Comparison of ENCODE assay signal across 14 cellular contexts in genomic region chr13:106683179-106683578, GRCh38.
DNase-seq lines count a peak whose midpoint lies in the region; ATAC-seq and TF ChIP-seq lines count a peak whose summit lies in the region.
"Had no signal": no experiment of that assay in that cellular context is flagged by ENCODE, and none has a peak within 500 bp of the region (broad histone marks: within the 10 kb centered on the region; RNA-seq: fewer than 3 reads in every experiment).

No MANE protein-coding gene starts in this region.

- no peaks in the 10 kb centered on the region for H3K36me3 ChIP-seq in upper lobe of left lung

- no peaks in the 10 kb centered on the region for H3K9me3 ChIP-seq in upper lobe of left lung

- H3K4me3 Mint-ChIP-seq in HFFc6, result peak overlapping the region; percentile 72; the same call in 1 of the 2 replicates
- H3K4me3 Mint-ChIP-seq in chondrocyte (ENCODE audit: unreplicated experiment), result no peak overlapping the region

- no peaks in the 10 kb centered on the region for H3K9me3 Mint-ChIP-seq in HFFc6
- no peaks in the 10 kb centered on the region for H3K9me3 Mint-ChIP-seq in chondrocyte (ENCODE audit: low read depth)

- no peak for TF ChIP-seq POLR2A in upper lobe of left lung (IDR thresholded peaks at IDR 0.05)

- H3K27ac ChIP-seq in upper lobe of left lung, result peak overlapping the region; percentile 22 to 58 (median 50)

- peaks cover 13 to 26% (median 16%) of the 10 kb centered on the region in 4 donors for H3K4me1 ChIP-seq in upper lobe of left lung

- WGBS in upper lobe of left lung, 2 donors, result 45 to 50% methylated on average over 8 of the region's 8 CpGs

- H3K36me3 Mint-ChIP-seq in HFFc6 (ENCODE audit: low read depth) (no peaks in the 10 kb centered on the region), chondrocyte (ENCODE audit: low read depth) (no peaks in the 10 kb centered on the region)
- H3K36me3 Mint-ChIP-seq: CD8-positive, alpha-beta memory T cell had no signal

- no peaks in the 10 kb centered on the region for H3K27me3 ChIP-seq in upper lobe of left lung

- peak overlapping the region in 1 of 4 donors; percentile 11 for H3K4me3 ChIP-seq in upper lobe of left lung

- TF ChIP-seq EP300 in upper lobe of left lung (IDR thresholded peaks at IDR 0.05), result no peak

- TF ChIP-seq CTCF in HFFc6 (IDR thresholded peaks at IDR 0.05), result no peak
- TF ChIP-seq CTCF in chondrocyte (IDR thresholded peaks at IDR 0.05), result no peak
- TF ChIP-seq CTCF in upper lobe of left lung (IDR thresholded peaks at IDR 0.05), result no peak

- DNase-seq in HFFc6, result no peak
- DNase-seq in chondrocyte (ENCODE audit: low spot score), result no peak
- peak; percentile 49 for DNase-seq in medulla oblongata (ENCODE audit: extremely low spot score)
- DNase-seq in upper lobe of left lung, result no peak
- no peak for DNase-seq in activated T-cell treated with anti-CD3 and anti-CD28 coated beads, Interleukin-2, amount 50 U/mL, for 1 hour
- DNase-seq in NCI-H1417 (lab: John Stamatoyannopoulos, UW), result no peak
- DNase-seq: CD8-positive, alpha-beta memory T cell; NCI-H1105 treated with DMSO at 0.1 percent for 48 hours; NCI-H187 treated with DMSO at 0.1 percent for 48 hours; NCI-H2171 treated with DMSO at 0.1 percent for 48 hours; NCI-H510A; NCI-H774; RPMI8226 had no signal

- no peaks in the 10 kb centered on the region; the same call in 1 of the 2 replicates for H3K27me3 Mint-ChIP-seq in HFFc6 (ENCODE audit: insufficient read depth)
- peaks cover 9% of the 10 kb centered on the region for H3K27me3 Mint-ChIP-seq in chondrocyte (ENCODE audit: low read depth)

- ATAC-seq in upper lobe of left lung (ENCODE audit: low FRiP score in 2 of 2) (no peak), HG03520 (IDR thresholded peaks at IDR 0.05; ENCODE audit: unreplicated experiment) (no peak)

- H3K27ac Mint-ChIP-seq in HFFc6 (no peak overlapping the region), chondrocyte (ENCODE audit: unreplicated experiment) (peak overlapping the region; percentile 24)
- H3K27ac Mint-ChIP-seq: CD8-positive, alpha-beta memory T cell had no signal

- H3K4me1 Mint-ChIP-seq in HFFc6 (ENCODE audit: low read depth) (peaks cover 7% of the 10 kb centered on the region; the same call in 1 of the 2 replicates), chondrocyte (ENCODE audit: low read depth) (no peaks in the 10 kb centered on the region)
- H3K4me1 Mint-ChIP-seq: CD8-positive, alpha-beta memory T cell had no signal
